Comparison of ENCODE assay signal across 28 cellular contexts in the genomic region with DNA sequence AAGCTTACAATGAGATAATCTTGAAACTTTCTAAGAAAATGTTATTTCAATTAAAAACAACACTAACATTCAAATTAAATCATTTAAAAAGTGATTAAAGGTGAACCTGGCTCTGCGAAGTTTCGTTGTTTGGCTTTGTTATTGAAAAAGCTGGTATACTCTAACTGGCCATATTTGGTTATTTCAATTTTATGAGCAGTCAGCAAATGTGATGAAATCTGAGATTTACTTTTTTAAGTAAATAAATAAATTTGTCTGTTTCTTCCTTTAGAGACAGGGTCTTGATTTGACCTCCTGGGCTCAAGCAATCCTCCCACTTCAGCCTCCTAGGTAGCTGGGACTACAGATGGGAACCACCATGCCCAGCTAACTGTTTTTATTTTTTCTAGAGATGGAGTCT.
"Had no signal": no experiment of that assay in that cellular context is flagged by ENCODE, and none has a peak within 500 bp of the region (broad histone marks: within the 10 kb centered on the region; RNA-seq: fewer than 3 reads in every experiment).

No MANE protein-coding gene starts in this region.

- H3K79me2 ChIP-seq: parathyroid adenoma had no signal

- H3K36me3 ChIP-seq: ovary had no signal

- H3K9ac ChIP-seq: neural progenitor cell, parathyroid adenoma had no signal

- FAIRE-seq: urothelium cell line had no signal

- H3K9me3 ChIP-seq: ovary, psoas muscle, spleen, stomach, thoracic aorta, thyroid gland, tibial nerve, upper lobe of left lung, vagina had no signal

- H3K27ac ChIP-seq: neural progenitor cell, ovary, parathyroid adenoma, psoas muscle, skin epidermis, spleen, stomach, thoracic aorta, thyroid gland, tibial nerve, upper lobe of left lung, vagina had no signal

- ATAC-seq: naive thymus-derived CD4-positive, alpha-beta T cell; natural killer cell; psoas muscle; right cardiac atrium; sciatic nerve; stimulated activated naive B cell treated with anti-CD40 and anti-IgM and Interleukin-4, amounts not matched to agents 10 μg/mL and 1 μg/mL and 100 μg/mL, for 72 hours had no signal

- H2AFZ ChIP-seq: neural progenitor cell, parathyroid adenoma had no signal

- H3K4me2 ChIP-seq: neural progenitor cell, smooth muscle cell had no signal

- H3K4me1 ChIP-seq: neural progenitor cell, parathyroid adenoma, psoas muscle, spleen, stomach, thyroid gland, tibial nerve, upper lobe of left lung, vagina had no signal

- H3K27me3 ChIP-seq: neural progenitor cell, ovary, spleen, stomach, thyroid gland, tibial nerve, upper lobe of left lung, vagina had no signal

- DNase-seq: naive thymus-derived CD4-positive, alpha-beta T cell; natural killer cell; occipital lobe; ovary; posterior cingulate gyrus; psoas muscle; right cardiac atrium; spleen; stimulated activated CD4-positive, alpha-beta T cell treated with anti-CD3 and anti-CD28 coated beads, Interleukin-12 subunit alpha, Interleukin-12 subunit beta, amount 100 ng/mL, for 4 hours; stimulated activated CD4-positive, alpha-beta T cell treated with anti-CD3 and anti-CD28 coated beads, Interleukin-1b, Interleukin-23, amount 100 ng/mL, for 48 hours; stimulated activated CD4-positive, alpha-beta T cell treated with anti-CD3 and anti-CD28 coated beads, Interleukin-4, amount 100 ng/mL, for 1 hour; stimulated activated CD4-positive, alpha-beta T cell treated with anti-CD3 and anti-CD28 coated beads, Interleukin-4, amount 100 ng/mL, for 4 hours; stimulated activated CD8-positive, alpha-beta memory T cell treated with anti-CD3 and anti-CD28 coated beads, Interleukin-4, amount 100 ng/mL, for 48 hours; stimulated activated naive B cell treated with anti-CD40 and anti-IgM and Interleukin-4, amounts not matched to agents 10 μg/mL and 1 μg/mL and 100 μg/mL, for 72 hours; stimulated activated naive CD4-positive, alpha-beta T cell treated with Interleukin-2 at 50 U/mL for 16 hours; stomach; thyroid gland; trophoblast cell; upper lobe of left lung had no signal

- H3K4me3 ChIP-seq: neural progenitor cell, ovary, psoas muscle, skin epidermis, smooth muscle cell, spleen, stomach, thoracic aorta, thyroid gland, tibial nerve, upper lobe of left lung, vagina had no signal
